In genomic region chr9:127919253-127919815, GRCh38 we compare ENCODE assay signal across 9 cellular contexts. TPM values are rescaled to one million over a fixed set of nuclear protein-coding genes. Genes with fewer than 3 reads are reported as not detected.
DNase-seq lines count a peak whose midpoint lies in the region; ATAC-seq and TF ChIP-seq lines count a peak whose summit lies in the region.
"Had no signal": no experiment of that assay in that cellular context is flagged by ENCODE, and none has a peak within 500 bp of the region (broad histone marks: within the 10 kb centered on the region; RNA-seq: fewer than 3 reads in every experiment).

No MANE protein-coding gene starts in this region.

- no peak overlapping the region for H2BK12ac ChIP-seq in trophoblast cell (ENCODE audit: low read length)

- H3K9me3 ChIP-seq in esophagus squamous epithelium (no peaks in the 10 kb centered on the region), trophoblast cell (ENCODE audit: insufficient read depth, low read depth, low read length) (peaks cover 2% of the 10 kb centered on the region)

- H2AK5ac ChIP-seq in trophoblast cell (ENCODE audit: low read length) = no peak overlapping the region

- H2BK120ac ChIP-seq in trophoblast cell (ENCODE audit: insufficient read depth, low read length, poor library complexity) = no peak overlapping the region

- peaks cover 5% of the 10 kb centered on the region for H3K79me1 ChIP-seq in trophoblast cell (ENCODE audit: low read length)

- TF ChIP-seq CTCF in RWPE1 (conservative IDR thresholded peaks at IDR 0.05; ENCODE audit: low read depth) (no peak), esophagus squamous epithelium (IDR thresholded peaks at IDR 0.05) (no peak)

- no peak overlapping the region for H3K4me2 ChIP-seq in trophoblast cell (ENCODE audit: low read length)

- H3K18ac ChIP-seq in trophoblast cell (ENCODE audit: low read length) = no peak overlapping the region

- no peak overlapping the region for H3K23ac ChIP-seq in trophoblast cell (ENCODE audit: low read length)

- no peak overlapping the region for H3K9ac ChIP-seq in trophoblast cell (ENCODE audit: low read length)

- H3K4me3 ChIP-seq in esophagus squamous epithelium (no peak overlapping the region), trophoblast cell (ENCODE audit: low read depth, low read length) (no peak overlapping the region)

- H3K79me2 ChIP-seq in trophoblast cell (ENCODE audit: control insufficient read depth, insufficient read depth, low read length, poor library complexity) = no peaks in the 10 kb centered on the region

- H4K12ac ChIP-seq in trophoblast cell (ENCODE audit: low read depth, low read length) = no peak overlapping the region

- H3K4me1 ChIP-seq in esophagus squamous epithelium (peaks cover 47 to 77% (median 50%) of the 10 kb centered on the region in 3 donors), trophoblast cell (ENCODE audit: control insufficient read depth in 1 of 2, insufficient read depth in 2 of 2, low read length in 2 of 2) (peaks cover 11% of the 10 kb centered on the region in 2 experiments)

- H3K36me3 ChIP-seq in esophagus squamous epithelium = peaks cover 0 to 5% (median 0%) of the 10 kb centered on the region in 3 donors
- H3K36me3 ChIP-seq in trophoblast cell (ENCODE audit: control insufficient read depth in 1 of 2, insufficient read depth in 2 of 2, low read length in 2 of 2) = no peaks in the 10 kb centered on the region

- no peak overlapping the region for H2AFZ ChIP-seq in trophoblast cell (ENCODE audit: insufficient read depth, low read length, poor library complexity)

- no peak overlapping the region for H3K4ac ChIP-seq in trophoblast cell (ENCODE audit: low read depth, low read length)

- H4K8ac ChIP-seq in trophoblast cell (ENCODE audit: low read depth, low read length) = no peak overlapping the region

- DNase-seq in GM04503 (ENCODE audit: low read depth) = peak; percentile 99
- peak; percentile 98 for DNase-seq in RWPE1 (ENCODE audit: low spot score)
- DNase-seq in esophagus squamous epithelium (lab: John Stamatoyannopoulos, UW) = no peak
- DNase-seq in trophoblast cell = peak; percentile 99
- no peak for DNase-seq in iPS-NIHi7 (ENCODE audit: extremely low spot score)
- DNase-seq in iPS-NIHi11 (ENCODE audit: low spot score) = no peak
- DNase-seq: naive B cell had no signal

- WGBS in esophagus squamous epithelium, 2 donors = 21 to 22% methylated on average over 3 to 6 of the region's 8 CpGs
- no CpG with 5 or more reads among the region's 8 CpGs for WGBS in trophoblast cell (ENCODE audit: extremely low coverage, insufficient coverage, insufficient read length)

- intact Hi-C loops in esophagus squamous epithelium (cut with DNase I) = no loop called here

- H3K27me3 ChIP-seq in esophagus squamous epithelium (peaks cover 0 to 5% (median 0%) of the 10 kb centered on the region in 4 donors), trophoblast cell (ENCODE audit: insufficient read depth, low read length) (no peaks in the 10 kb centered on the region)

- H2BK5ac ChIP-seq in trophoblast cell (ENCODE audit: low read depth, low read length, poor library complexity) = no peak overlapping the region

- no peak for TF ChIP-seq POLR2A in esophagus squamous epithelium (IDR thresholded peaks at IDR 0.05)

- POLR2A ChIA-PET in RWPE1 (lab: Yijun Ruan, JAX; ENCODE audit: low non-redundant PET) = interaction anchor here (0.5 kb wide), 1 partner anchor 82 kb away, joined by 3 read pairs; no protein-coding TSS in a partner anchor

- H3K27ac ChIP-seq in RWPE1 (peak overlapping the region; percentile 97), esophagus squamous epithelium (peak overlapping the region; percentile 65 to 87 (median 77)), trophoblast cell (ENCODE audit: low read depth, low read length) (no peak overlapping the region)

- ATAC-seq in GM18858 (IDR thresholded peaks at IDR 0.05; ENCODE audit: unreplicated experiment) = no peak
- no peak for ATAC-seq in GM18520 (IDR thresholded peaks at IDR 0.05; ENCODE audit: unreplicated experiment)

- no peak overlapping the region for H3K14ac ChIP-seq in trophoblast cell (ENCODE audit: low read length)

- CTCF ChIA-PET in RWPE1 (lab: Yijun Ruan, JAX) = interaction anchor here (0.6 to 1.3 kb wide), 3 partner anchors 21 to 199 kb away, joined by 3 to 4 read pairs (median 3); no protein-coding TSS in a partner anchor

- H4K91ac ChIP-seq in trophoblast cell (ENCODE audit: low read depth, low read length) = no peak overlapping the region

RNA-seq across cellular contexts. Expression of gene ST6GALNAC4, which starts 2.5 kb away (rescaled TPM):
- total RNA-seq in esophagus squamous epithelium = 10 to 100 TPM; 12.5 to 33.0 (median 23.8) TPM
- 5.3 and 5.4 TPM in 2 replicates for polyA plus RNA-seq in trophoblast cell (2013)

RNA-seq across cellular contexts. Expression of gene PIP5KL1, which starts 11.2 kb away (rescaled TPM):
- total RNA-seq in esophagus squamous epithelium = 1 to 10 TPM in 3 of 4 donors, not detected in 1; 3.1 to 4.6 (median 3.6) TPM
- polyA plus RNA-seq in trophoblast cell (2013) = 2.9 and 3.3 TPM in 2 replicates

RNA-seq across cellular contexts. Expression of gene DPM2, which starts 18.3 kb away (rescaled TPM):
- total RNA-seq in esophagus squamous epithelium = 10 to 100 TPM; 12.5 to 18.5 (median 15.7) TPM
- polyA plus RNA-seq in trophoblast cell (2013) = 27.7 and 31.0 TPM in 2 replicates

RNA-seq across cellular contexts. Expression of gene ST6GALNAC6, which starts 19.9 kb away (rescaled TPM):
- total RNA-seq in esophagus squamous epithelium = 10 to 100 TPM; 14.5 to 69.4 (median 26.1) TPM
- 9.1 and 10.5 TPM in 2 replicates for polyA plus RNA-seq in trophoblast cell (2013)

RNA-seq across cellular contexts. Expression of gene AK1, which starts 41.9 kb away (rescaled TPM):
- total RNA-seq in esophagus squamous epithelium = 10 to 100 TPM; 11.1 to 36.1 (median 26.8) TPM
- 33.2 and 34.2 TPM in 2 replicates for polyA plus RNA-seq in trophoblast cell (2013)

Comparison
In these comparisons a context has a peak if more than half of its experiments do, and no peak if none do; other contexts are left out.
1. DNase-seq: peak in GM04503 (single experiment), RWPE1 (single experiment) and trophoblast cell (2 of 2); none in esophagus squamous epithelium (single experiment), iPS-NIHi7 (single experiment) and iPS-NIHi11 (single experiment).